ENCODE assay signal across 10 cellular contexts in genomic region chr15:51736069-51736468, GRCh38. TPM values are rescaled to one million over a fixed set of nuclear protein-coding genes. Genes with fewer than 3 reads are reported as not detected.
A peak's percentile ranks its signal among the peaks of the same experiment; 100 is the strongest.
DNase-seq lines count a peak whose midpoint lies in the region; ATAC-seq and TF ChIP-seq lines count a peak whose summit lies in the region.
"Had no signal": no experiment of that assay in that cellular context is flagged by ENCODE, and none has a peak within 500 bp of the region (broad histone marks: within the 10 kb centered on the region; RNA-seq: fewer than 3 reads in every experiment).

No MANE protein-coding gene starts in this region.

- H2AK5ac ChIP-seq in mesendoderm (ENCODE audit: low read length): no peak overlapping the region

- no peak overlapping the region for H3K23ac ChIP-seq in mesendoderm (ENCODE audit: low read length)

- H3K4me1 ChIP-seq in spleen (peaks cover 56 to 72% (median 67%) of the 10 kb centered on the region in 6 donors), mesendoderm (ENCODE audit: control insufficient read depth, low read depth, low read length) (no peaks in the 10 kb centered on the region)

- peak overlapping the region; percentile 89 to 96 (median 94) for H3K27ac ChIP-seq in spleen
- H3K27ac ChIP-seq in mesendoderm (ENCODE audit: low read depth, low read length): no peak overlapping the region

- no peak overlapping the region for H2BK15ac ChIP-seq in mesendoderm (replicated peaks; ENCODE audit: low read depth)

- H3K9me3 Mint-ChIP-seq in activated T-cell treated with anti-CD3 and anti-CD28 coated beads, Interleukin-2, amount 50 U/mL, for 4 hours: no peaks in the 10 kb centered on the region
- H3K9me3 Mint-ChIP-seq in central memory CD8-positive, alpha-beta T cell: no peaks in the 10 kb centered on the region

- H3K4me1 Mint-ChIP-seq in activated T-cell treated with anti-CD3 and anti-CD28 coated beads, Interleukin-2, amount 50 U/mL, for 4 hours (ENCODE audit: low read depth): peaks cover 75% of the 10 kb centered on the region
- H3K4me1 Mint-ChIP-seq in central memory CD8-positive, alpha-beta T cell: peaks cover 72% of the 10 kb centered on the region

- no peak overlapping the region for H3K56ac ChIP-seq in mesendoderm (ENCODE audit: low read length)

- no peaks in the 10 kb centered on the region for H3K79me1 ChIP-seq in mesendoderm (ENCODE audit: low read length)

- no peaks in the 10 kb centered on the region for H3K27me3 Mint-ChIP-seq in activated T-cell treated with anti-CD3 and anti-CD28 coated beads, Interleukin-2, amount 50 U/mL, for 4 hours (ENCODE audit: low read depth)
- H3K27me3 Mint-ChIP-seq in central memory CD8-positive, alpha-beta T cell: no peaks in the 10 kb centered on the region

- H3K4me2 ChIP-seq in mesendoderm (ENCODE audit: low read length): no peak overlapping the region

- no peaks in the 10 kb centered on the region for H3K36me3 ChIP-seq in spleen
- no peaks in the 10 kb centered on the region for H3K36me3 ChIP-seq in mesendoderm (ENCODE audit: control insufficient read depth, insufficient read depth, low read length)

- WGBS in spleen, 5 donors: 23 to 47% (median 29%) methylated on average over 3 of the region's 3 CpGs
- no CpG with 5 or more reads among the region's 3 CpGs for WGBS in mesendoderm (ENCODE audit: extremely low coverage, insufficient coverage, low lambda C conversion rate)

- no peak overlapping the region for H4K5ac ChIP-seq in mesendoderm (ENCODE audit: low read length)

- peak overlapping the region; percentile 64 to 93 (median 86) for H3K4me3 ChIP-seq in spleen
- no peak overlapping the region for H3K4me3 ChIP-seq in mesendoderm (ENCODE audit: low read length)

- ATAC-seq in activated T-cell treated with anti-CD3 and anti-CD28 coated beads, Interleukin-2, amount 50 U/mL, for 4 hours: peak; percentile 28 to 40
- no peak for ATAC-seq in central memory CD8-positive, alpha-beta T cell (replicated peaks; ENCODE audit: extremely low read depth, poor library complexity, severe bottlenecking)

- H2BK120ac ChIP-seq in mesendoderm (ENCODE audit: low read depth, low read length): no peak overlapping the region

- no peak overlapping the region for H3K4ac ChIP-seq in mesendoderm (ENCODE audit: low read depth, low read length)

- intact Hi-C loops in spleen (cut with DNase I; ENCODE audit: low total_unique reads): no loop called here

- H2BK5ac ChIP-seq in mesendoderm (ENCODE audit: low read length): no peak overlapping the region

- H3K4me3 Mint-ChIP-seq in activated T-cell treated with anti-CD3 and anti-CD28 coated beads, Interleukin-2, amount 50 U/mL, for 4 hours: peak overlapping the region; percentile 85
- peak overlapping the region; percentile 87 for H3K4me3 Mint-ChIP-seq in central memory CD8-positive, alpha-beta T cell

- H3K9me3 ChIP-seq in spleen: no peaks in the 10 kb centered on the region

- DNase-seq in activated T-cell treated with anti-CD3 and anti-CD28 coated beads, Interleukin-2, amount 50 U/mL, for 4 hours: no peak
- DNase-seq in activated T-cell treated with anti-CD3 and anti-CD28 coated beads, Interleukin-2, amount 50 U/mL, for 1 hour: no peak
- DNase-seq in MV-4-11 (lab: John Stamatoyannopoulos, UW): peak; percentile 21
- no peak for DNase-seq in central memory CD8-positive, alpha-beta T cell (ENCODE audit: low spot score in 2 of 2)
- DNase-seq in spleen: no peak
- DNase-seq in inferior parietal cortex (ENCODE audit: extremely low spot score): no peak
- DNase-seq in AG20443 (ENCODE audit: low spot score): no peak
- no peak for DNase-seq in mesendoderm
- DNase-seq: left cardiac atrium had no signal

- no peak for TF ChIP-seq POLR2A in spleen (IDR thresholded peaks at IDR 0.05)

- H4K8ac ChIP-seq in mesendoderm (ENCODE audit: low read depth, low read length): no peak overlapping the region

- H3K18ac ChIP-seq in mesendoderm (ENCODE audit: low read length): no peak overlapping the region

- H3K36me3 Mint-ChIP-seq in activated T-cell treated with anti-CD3 and anti-CD28 coated beads, Interleukin-2, amount 50 U/mL, for 4 hours (ENCODE audit: insufficient read depth): peaks cover 9% of the 10 kb centered on the region
- H3K36me3 Mint-ChIP-seq in central memory CD8-positive, alpha-beta T cell (ENCODE audit: insufficient read depth): peaks cover 26% of the 10 kb centered on the region

- H3K27me3 ChIP-seq in spleen (replicated peaks in 1 of 7): no peaks in the 10 kb centered on the region
- H3K27me3 ChIP-seq in mesendoderm (ENCODE audit: insufficient read depth, low read length, poor library complexity): peaks cover 5% of the 10 kb centered on the region

- TF ChIP-seq CTCF in spleen (IDR thresholded peaks at IDR 0.05 in 8 of 11, conservative IDR thresholded peaks at IDR 0.05 in 3 of 11): no peak

- H3K27ac Mint-ChIP-seq in central memory CD8-positive, alpha-beta T cell (ENCODE audit: low read depth): peak overlapping the region; percentile 97

- H3K79me2 ChIP-seq in mesendoderm (ENCODE audit: control insufficient read depth, insufficient read depth, low read length): no peaks in the 10 kb centered on the region

- no peak overlapping the region for H3K9ac ChIP-seq in mesendoderm (ENCODE audit: low read length)

RNA-seq across cellular contexts. Expression of gene LYSMD2, which starts 1.4 kb away (rescaled TPM):
- 10 to 100 TPM; 16.3 to 23.5 (median 22.4) TPM for total RNA-seq in activated T-cell treated with anti-CD3 and anti-CD28 coated beads, Interleukin-2, amount 50 U/mL, for 4 hours
- 10 to 100 TPM; 18.1 to 41.7 (median 24.2) TPM for total RNA-seq in spleen
- 10 to 100 TPM; 32.7 to 39.0 (median 35.5) TPM for polyA plus RNA-seq in spleen
- polyA plus RNA-seq in mesendoderm (2013, experiment 1 of 2): 2.3 TPM
- polyA plus RNA-seq in mesendoderm (2013, experiment 2 of 2): 2.7 TPM

RNA-seq across cellular contexts. Expression of gene TMOD2, which starts 15.3 kb away (rescaled TPM):
- total RNA-seq in activated T-cell treated with anti-CD3 and anti-CD28 coated beads, Interleukin-2, amount 50 U/mL, for 4 hours: 1 to 10 TPM; 3.7 to 3.9 (median 3.8) TPM
- total RNA-seq in spleen: 10 to 100 TPM in 6 of 7 donors, 1 to 10 TPM in 1; 9.0 to 21.1 (median 15.9) TPM
- polyA plus RNA-seq in spleen: 1 to 10 TPM; 1.3 to 2.6 (median 1.6) TPM
- 1.2 TPM for polyA plus RNA-seq in mesendoderm (2013, experiment 1 of 2)
- polyA plus RNA-seq in mesendoderm (2013, experiment 2 of 2): 1.4 TPM

RNA-seq across cellular contexts. Expression of gene SCG3, which starts 54.8 kb away (rescaled TPM):
- total RNA-seq in activated T-cell treated with anti-CD3 and anti-CD28 coated beads, Interleukin-2, amount 50 U/mL, for 4 hours: not detected
- under 1 TPM in 1 of 7 donors, not detected in 6; 0.16 TPM for total RNA-seq in spleen
- polyA plus RNA-seq in spleen: under 1 TPM in 1 of 3 donors, not detected in 2; 0.06 TPM
- polyA plus RNA-seq in mesendoderm (2013, experiment 1 of 2): 36.5 TPM
- polyA plus RNA-seq in mesendoderm (2013, experiment 2 of 2): 36.7 TPM
- total RNA-seq: T-helper 2 cell treated with Interferon-gamma antibody and Interleukin-4, amounts not matched to agents 100 ng/mL and 5 ng/mL, for 36 hours had no signal
